27 cellular contexts compared by ENCODE assay signal in the genomic region with DNA sequence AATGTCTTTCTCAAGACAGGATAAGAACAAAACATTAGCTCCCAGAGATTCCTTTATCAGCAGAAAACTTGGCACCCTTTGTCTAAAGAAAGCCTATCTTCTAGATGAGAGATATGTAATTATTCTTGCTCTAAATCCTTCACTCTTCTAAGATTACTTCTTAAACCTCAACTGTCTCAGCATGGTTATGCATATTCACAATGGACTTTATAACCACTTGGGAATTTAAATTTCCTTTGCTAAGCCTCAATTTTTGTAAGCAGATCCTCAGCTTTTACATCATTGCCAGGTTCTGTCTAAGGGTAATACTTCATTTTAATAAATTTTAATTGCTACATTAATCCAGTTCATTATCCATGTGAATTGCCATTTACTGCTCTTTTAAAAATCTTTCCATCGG.
"Had no signal": no experiment of that assay in that cellular context is flagged by ENCODE, and none has a peak within 500 bp of the region (broad histone marks: within the 10 kb centered on the region; RNA-seq: fewer than 3 reads in every experiment).

No MANE protein-coding gene starts in this region.

- H3K4me1 Mint-ChIP-seq: naive thymus-derived CD4-positive, alpha-beta T cell; stimulated activated memory B cell treated with anti-CD40 and anti-IgM and Interleukin-4, amounts not matched to agents 10 μg/mL and 1 μg/mL and 100 μg/mL, for 72 hours; stimulated activated naive CD8-positive, alpha-beta T cell treated with anti-CD3 and anti-CD28 coated beads, Interleukin-15, amount 100 ng/mL, for 72 hours had no signal

- H3K36me3 ChIP-seq: left lung, lower lobe of right lung, ovary, right atrium auricular region, right lobe of liver, tibial nerve, uterus had no signal

- DNase-seq: kidney; left colon; left lung; lower lobe of right lung; mammary epithelial cell; mesenchymal stem cell; midbrain; mucosa of descending colon; naive thymus-derived CD4-positive, alpha-beta T cell; ovary; right lobe of liver; stimulated activated CD4-positive, alpha-beta T cell treated with anti-CD3 and anti-CD28 coated beads, Interleukin-1b, Interleukin-23, amount 100 ng/mL, for 48 hours; stimulated activated CD4-positive, alpha-beta T cell treated with anti-CD3 and anti-CD28 coated beads, Interleukin-2, amount 100 ng/mL, for 48 hours; stimulated activated CD4-positive, alpha-beta T cell treated with anti-CD3 and anti-CD28 coated beads, Interleukin-4, amount 100 ng/mL, for 4 hours; stimulated activated CD8-positive, alpha-beta memory T cell treated with anti-CD3 and anti-CD28 coated beads, Interleukin-4, amount 100 ng/mL, for 48 hours; stimulated activated naive CD4-positive, alpha-beta T cell treated with Interleukin-2 at 50 U/mL for 16 hours; stimulated activated naive CD8-positive, alpha-beta T cell treated with anti-CD3 and anti-CD28 coated beads, Interleukin-15, amount 100 ng/mL, for 72 hours; substantia nigra; uterus had no signal

- H3K36me3 Mint-ChIP-seq: naive thymus-derived CD4-positive, alpha-beta T cell; natural killer cell treated with Interleukin-12 subunit alpha and Interleukin-12 subunit beta and Interleukin-15 and Interleukin-18, amount 100 ng/mL, for 72 hours; stimulated activated memory B cell treated with anti-CD40 and anti-IgM and Interleukin-4, amounts not matched to agents 10 μg/mL and 1 μg/mL and 100 μg/mL, for 72 hours; type B pancreatic cell had no signal

- H3K27ac ChIP-seq: left lung, lower lobe of right lung, ovary, right atrium auricular region, right lobe of liver, tibial nerve, uterus had no signal

- H3K4me3 ChIP-seq: left lung, lower lobe of right lung, mucosa of descending colon, ovary, right atrium auricular region, right lobe of liver, smooth muscle cell, tibial nerve, uterus had no signal

- H3K27me3 ChIP-seq: ovary, right atrium auricular region, right lobe of liver, tibial nerve, uterus had no signal

- H3K4me2 ChIP-seq: smooth muscle cell had no signal

- ATAC-seq: left colon; left lung; lower lobe of right lung; mucosa of descending colon; naive thymus-derived CD4-positive, alpha-beta T cell; natural killer cell treated with Interleukin-12 subunit alpha and Interleukin-12 subunit beta and Interleukin-15 and Interleukin-18, amount 100 ng/mL, for 72 hours; right lobe of liver; stimulated activated memory B cell treated with anti-CD40 and anti-IgM and Interleukin-4, amounts not matched to agents 10 μg/mL and 1 μg/mL and 100 μg/mL, for 72 hours; stimulated activated naive CD8-positive, alpha-beta T cell treated with anti-CD3 and anti-CD28 coated beads, Interleukin-15, amount 100 ng/mL, for 72 hours had no signal

- H3K4me3 Mint-ChIP-seq: naive thymus-derived CD4-positive, alpha-beta T cell; natural killer cell treated with Interleukin-12 subunit alpha and Interleukin-12 subunit beta and Interleukin-15 and Interleukin-18, amount 100 ng/mL, for 72 hours; stimulated activated memory B cell treated with anti-CD40 and anti-IgM and Interleukin-4, amounts not matched to agents 10 μg/mL and 1 μg/mL and 100 μg/mL, for 72 hours; stimulated activated naive CD8-positive, alpha-beta T cell treated with anti-CD3 and anti-CD28 coated beads, Interleukin-15, amount 100 ng/mL, for 72 hours; type B pancreatic cell had no signal

- H3K27ac Mint-ChIP-seq: naive thymus-derived CD4-positive, alpha-beta T cell; natural killer cell treated with Interleukin-12 subunit alpha and Interleukin-12 subunit beta and Interleukin-15 and Interleukin-18, amount 100 ng/mL, for 72 hours; progenitor cell of endocrine pancreas; stimulated activated memory B cell treated with anti-CD40 and anti-IgM and Interleukin-4, amounts not matched to agents 10 μg/mL and 1 μg/mL and 100 μg/mL, for 72 hours; stimulated activated naive CD8-positive, alpha-beta T cell treated with anti-CD3 and anti-CD28 coated beads, Interleukin-15, amount 100 ng/mL, for 72 hours; type B pancreatic cell had no signal

- FAIRE-seq: islet of Langerhans, kidney had no signal

- H3K9me3 ChIP-seq: left lung, lower lobe of right lung, mucosa of descending colon, ovary, right atrium auricular region, right lobe of liver, tibial nerve, uterus had no signal

- H3K4me1 ChIP-seq: left lung, lower lobe of right lung, right atrium auricular region, right lobe of liver, tibial nerve, uterus had no signal

- H3K9me3 Mint-ChIP-seq: naive thymus-derived CD4-positive, alpha-beta T cell; natural killer cell treated with Interleukin-12 subunit alpha and Interleukin-12 subunit beta and Interleukin-15 and Interleukin-18, amount 100 ng/mL, for 72 hours; stimulated activated memory B cell treated with anti-CD40 and anti-IgM and Interleukin-4, amounts not matched to agents 10 μg/mL and 1 μg/mL and 100 μg/mL, for 72 hours; stimulated activated naive CD8-positive, alpha-beta T cell treated with anti-CD3 and anti-CD28 coated beads, Interleukin-15, amount 100 ng/mL, for 72 hours; type B pancreatic cell had no signal
